17 cellular contexts compared by ENCODE assay signal in genomic region chr15:27601239-27601942, GRCh38.
DNase-seq lines count a peak whose midpoint lies in the region; ATAC-seq and TF ChIP-seq lines count a peak whose summit lies in the region.
"Had no signal": no experiment of that assay in that cellular context is flagged by ENCODE, and none has a peak within 500 bp of the region (broad histone marks: within the 10 kb centered on the region; RNA-seq: fewer than 3 reads in every experiment).

No MANE protein-coding gene starts in this region.

- H3K4me3 Mint-ChIP-seq in naive thymus-derived CD4-positive, alpha-beta T cell, result no peak overlapping the region
- H3K4me3 Mint-ChIP-seq: activated T-helper 1 cell treated with anti-CD3 and anti-CD28 coated beads, Interleukin-12 subunit alpha, Interleukin-12 subunit beta, Interleukin-2, Interleukin-4 antibody, amounts not matched to agents 30 ng/mL and 10 ng/mL and 1 ng/mL, durations not matched to agents 14 hours and 24 hours and 36 hours had no signal

- no peak overlapping the region for H3K27ac Mint-ChIP-seq in naive thymus-derived CD4-positive, alpha-beta T cell
- H3K27ac Mint-ChIP-seq: activated T-helper 1 cell treated with anti-CD3 and anti-CD28 coated beads, Interleukin-12 subunit alpha, Interleukin-12 subunit beta, Interleukin-2, Interleukin-4 antibody, amounts not matched to agents 30 ng/mL and 10 ng/mL and 1 ng/mL, durations not matched to agents 14 hours and 24 hours and 36 hours had no signal

- no CpG with 5 or more reads among the region's 12 CpGs for WGBS in mesendoderm (ENCODE audit: extremely low coverage, insufficient coverage, low lambda C conversion rate)

- CTCF ChIA-PET in naive thymus-derived CD4-positive, alpha-beta T cell (lab: Charles Lee), result no interaction called here

- ATAC-seq in GM21367 (IDR thresholded peaks at IDR 0.05; ENCODE audit: unreplicated experiment), result no peak
- ATAC-seq in naive thymus-derived CD4-positive, alpha-beta T cell, result no peak
- ATAC-seq: K562 had no signal

- no peaks in the 10 kb centered on the region for H3K27me3 Mint-ChIP-seq in naive thymus-derived CD4-positive, alpha-beta T cell

- H4K8ac ChIP-seq in mesendoderm (ENCODE audit: low read depth, low read length), result no peak overlapping the region

- H3K56ac ChIP-seq in mesendoderm (ENCODE audit: low read length), result no peak overlapping the region

- no peak overlapping the region for H4K5ac ChIP-seq in mesendoderm (ENCODE audit: low read length)

- no peaks in the 10 kb centered on the region for H3K27me3 ChIP-seq in mesendoderm (ENCODE audit: insufficient read depth, low read length, poor library complexity)
- H3K27me3 ChIP-seq in naive thymus-derived CD4-positive, alpha-beta T cell (ENCODE audit: control insufficient read depth in 2 of 2, insufficient read depth in 2 of 2, low read length in 2 of 2), result no peaks in the 10 kb centered on the region
- H3K27me3 ChIP-seq: BE2C, colonic mucosa, SJCRH30, upper lobe of left lung had no signal

- H3K9me3 Mint-ChIP-seq in naive thymus-derived CD4-positive, alpha-beta T cell, result peaks cover 0 to 25% (median 7%) of the 10 kb centered on the region in 11 donors

- H3K4me1 ChIP-seq in mesendoderm (ENCODE audit: control insufficient read depth, low read depth, low read length), result no peaks in the 10 kb centered on the region
- no peaks in the 10 kb centered on the region for H3K4me1 ChIP-seq in naive thymus-derived CD4-positive, alpha-beta T cell (ENCODE audit: control insufficient read depth in 2 of 2, insufficient read depth in 2 of 2, low read length in 2 of 2)
- H3K4me1 ChIP-seq: BE2C, colonic mucosa, SJCRH30, upper lobe of left lung had no signal

- POLR2A ChIA-PET in naive thymus-derived CD4-positive, alpha-beta T cell (lab: Charles Lee), result no interaction called here

- H3K4me3 ChIP-seq in mesendoderm (ENCODE audit: low read length), result no peak overlapping the region
- no peak overlapping the region for H3K4me3 ChIP-seq in naive thymus-derived CD4-positive, alpha-beta T cell (ENCODE audit: low read length)
- H3K4me3 ChIP-seq: colonic mucosa, K562, SJCRH30, upper lobe of left lung had no signal

- no peak overlapping the region for H3K4ac ChIP-seq in mesendoderm (ENCODE audit: low read depth, low read length)

- peaks cover 0 to 4% (median 0%) of the 10 kb centered on the region in 3 experiments for H3K9me3 ChIP-seq in naive thymus-derived CD4-positive, alpha-beta T cell (ENCODE audit: control insufficient read depth in 2 of 3, low read length in 3 of 3)
- H3K9me3 ChIP-seq: BE2C, colonic mucosa, SJCRH30, upper lobe of left lung had no signal

- H3K4me1 Mint-ChIP-seq in naive thymus-derived CD4-positive, alpha-beta T cell, result no peaks in the 10 kb centered on the region

- H3K79me2 ChIP-seq in mesendoderm (ENCODE audit: control insufficient read depth, insufficient read depth, low read length), result no peaks in the 10 kb centered on the region

- intact Hi-C loops in naive thymus-derived CD4-positive, alpha-beta T cell (cut with micrococcal nuclease), result no loop called here

- no peak for TF ChIP-seq CTCF in VCaP (conservative IDR thresholded peaks at IDR 0.05)

- no peak overlapping the region for H3K18ac ChIP-seq in mesendoderm (ENCODE audit: low read length)

- H2BK15ac ChIP-seq in mesendoderm (replicated peaks; ENCODE audit: low read depth), result no peak overlapping the region

- DNase-seq in DMS53 (lab: John Stamatoyannopoulos, UW) (peak; percentile 81), NCI-H1092 treated with DMSO at 0.1 percent for 48 hours (lab: John Stamatoyannopoulos, UW) (peak; percentile 57), mesendoderm (peak; percentile 37)
- DNase-seq in activated CD4-positive, alpha-beta T cell treated with anti-CD3 and anti-CD28 coated beads, Interleukin-2, amount 50 U/mL, for 1 hour, result no peak
- DNase-seq in naive thymus-derived CD4-positive, alpha-beta T cell, result no peak
- no peak for DNase-seq in stimulated activated CD4-positive, alpha-beta T cell treated with anti-CD3 and anti-CD28 coated beads, Interleukin-4, amount 100 ng/mL, for 4 hours
- DNase-seq: activated CD4-positive, alpha-beta T cell treated with anti-CD3 and anti-CD28 coated beads for 48 hours; BE2C; colonic mucosa; SJCRH30; stimulated activated naive CD4-positive, alpha-beta T cell; T-helper 9 cell had no signal

- no peaks in the 10 kb centered on the region for H3K79me1 ChIP-seq in mesendoderm (ENCODE audit: low read length)

- H3K27ac ChIP-seq in VCaP (peak overlapping the region; percentile 51), mesendoderm (ENCODE audit: low read depth, low read length) (no peak overlapping the region)
- no peak overlapping the region for H3K27ac ChIP-seq in naive thymus-derived CD4-positive, alpha-beta T cell (ENCODE audit: low read depth, low read length)
- H3K27ac ChIP-seq: colonic mucosa, SJCRH30, upper lobe of left lung had no signal

- no peak overlapping the region for H2BK120ac ChIP-seq in mesendoderm (ENCODE audit: low read depth, low read length)

- no peak overlapping the region for H3K4me2 ChIP-seq in mesendoderm (ENCODE audit: low read length)

- H3K36me3 ChIP-seq in mesendoderm (ENCODE audit: control insufficient read depth, insufficient read depth, low read length), result no peaks in the 10 kb centered on the region
- no peaks in the 10 kb centered on the region for H3K36me3 ChIP-seq in naive thymus-derived CD4-positive, alpha-beta T cell (ENCODE audit: control insufficient read depth in 2 of 3, insufficient read depth in 3 of 3, low read length in 3 of 3)
- H3K36me3 ChIP-seq: BE2C, colonic mucosa, SJCRH30, upper lobe of left lung had no signal

- H3K23ac ChIP-seq in mesendoderm (ENCODE audit: low read length), result peak overlapping the region; percentile 45

- H2BK5ac ChIP-seq in mesendoderm (ENCODE audit: low read length), result no peak overlapping the region

- H2AK5ac ChIP-seq in mesendoderm (ENCODE audit: low read length), result no peak overlapping the region

- H3K36me3 Mint-ChIP-seq in naive thymus-derived CD4-positive, alpha-beta T cell, result no peaks in the 10 kb centered on the region

- H3K9ac ChIP-seq in mesendoderm (ENCODE audit: low read length), result no peak overlapping the region

Comparison
In these comparisons a context has a peak if more than half of its experiments do, and no peak if none do; other contexts are left out.
1. DNase-seq: peak in DMS53 (single experiment), NCI-H1092 treated with DMSO at 0.1 percent for 48 hours (single experiment) and mesendoderm (single experiment); none in activated CD4-positive, alpha-beta T cell treated with anti-CD3 and anti-CD28 coated beads, Interleukin-2, amount 50 U/mL, for 1 hour (single experiment), naive thymus-derived CD4-positive, alpha-beta T cell (0 of 9) and stimulated activated CD4-positive, alpha-beta T cell treated with anti-CD3 and anti-CD28 coated beads, Interleukin-4, amount 100 ng/mL, for 4 hours (0 of 2).